ENCODE assay signal across 34 cellular contexts in the genomic region with DNA sequence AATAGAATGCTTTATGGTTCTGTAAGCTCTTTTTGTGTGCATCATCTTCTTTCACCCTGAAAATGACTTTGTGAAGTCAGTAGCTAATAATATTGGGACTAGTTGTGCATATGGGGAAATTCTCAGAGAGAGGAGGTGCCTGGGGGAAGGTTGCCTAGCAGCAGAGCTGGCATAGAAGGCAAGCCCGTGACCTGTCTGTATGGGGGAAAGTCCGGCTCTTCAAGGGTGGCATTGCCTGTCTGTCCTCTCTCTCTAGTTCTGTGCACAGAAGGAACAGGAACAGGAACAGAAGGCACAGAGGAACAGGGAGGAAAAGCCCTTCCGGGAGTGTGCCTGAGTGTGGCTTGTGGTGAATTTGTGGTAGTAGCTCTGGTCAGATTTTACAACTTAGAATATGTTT. TPM values are rescaled to one million over a fixed set of nuclear protein-coding genes. Genes with fewer than 3 reads are reported as not detected.
DNase-seq lines count a peak whose midpoint lies in the region; ATAC-seq and TF ChIP-seq lines count a peak whose summit lies in the region.
"Had no signal": no experiment of that assay in that cellular context is flagged by ENCODE, and none has a peak within 500 bp of the region (broad histone marks: within the 10 kb centered on the region; RNA-seq: fewer than 3 reads in every experiment).

No MANE protein-coding gene starts in this region.

- H3K36me3 ChIP-seq in left lung, result no peaks in the 10 kb centered on the region
- H3K36me3 ChIP-seq: neutrophil, right lobe of liver, spleen, thoracic aorta had no signal

- TF ChIP-seq CTCF in left lung (IDR thresholded peaks at IDR 0.05), result no peak

- DNase-seq in NCI-H510A treated with DMSO at 0.1 percent for 48 hours (lab: John Stamatoyannopoulos, UW) (peak; percentile 23), NCI-H510A (lab: John Stamatoyannopoulos, UW) (no peak), MV-4-11 (lab: John Stamatoyannopoulos, UW) (peak; percentile 71), left lung (no peak), NCI-H128 (lab: John Stamatoyannopoulos, UW; ENCODE audit: unreplicated experiment) (no peak)
- DNase-seq: activated CD4-positive, alpha-beta T cell treated with anti-CD3 and anti-CD28 coated beads, Interleukin-2, amount 10 ng/mL, durations not matched to agents 24 days and 14 days; activated effector memory CD4-positive, alpha-beta T cell treated with Interleukin-2 at 50 U/mL for 16 hours; activated naive CD8-positive, alpha-beta T cell treated with anti-CD3 and anti-CD28 coated beads, Interleukin-2, amount 10 ng/mL, durations not matched to agents 7 days and 5 days; activated T-cell treated with anti-CD3 and anti-CD28 coated beads, Interleukin-2, amount 50 U/mL, for 1 hour; aorta; CD4-positive, alpha-beta T cell; effector CD8-positive, alpha-beta T cell; immature natural killer cell; naive B cell; NCI-H1436; OCI-M1; posterior cingulate gyrus; right lobe of liver; spleen; stimulated activated CD4-positive, alpha-beta T cell treated with anti-CD3 and anti-CD28 coated beads, Interleukin-2, amount 100 ng/mL, for 24 hours; stimulated activated CD8-positive, alpha-beta memory T cell treated with anti-CD3 and anti-CD28 coated beads, Interleukin-4, amount 100 ng/mL, for 48 hours; stimulated activated naive CD8-positive, alpha-beta T cell treated with anti-CD3 and anti-CD28 coated beads, Interleukin-15, amount 100 ng/mL, for 72 hours; T-helper 1 cell had no signal

- no peak overlapping the region for H3K4me3 ChIP-seq in left lung
- H3K4me3 ChIP-seq: coronary artery, GM23338, K562, right lobe of liver, spleen, thoracic aorta had no signal

- no peaks in the 10 kb centered on the region for H3K9me3 ChIP-seq in left lung
- H3K9me3 ChIP-seq: neutrophil, right lobe of liver, spleen, thoracic aorta had no signal

- intact Hi-C loops in left lung (cut with DNase I), result no loop called here

- H3K27me3 ChIP-seq in left lung, result no peaks in the 10 kb centered on the region
- H3K27me3 ChIP-seq: neutrophil, right lobe of liver, spleen had no signal

- no peak overlapping the region for H3K27ac ChIP-seq in left lung
- H3K27ac ChIP-seq: coronary artery, epithelial cell of prostate, neutrophil, right lobe of liver, RWPE1, spleen, thoracic aorta had no signal

- H3K4me1 ChIP-seq in left lung, result no peaks in the 10 kb centered on the region
- H3K4me1 ChIP-seq: right lobe of liver, spleen had no signal

- ATAC-seq in GM18868 (IDR thresholded peaks at IDR 0.05; ENCODE audit: unreplicated experiment) (peak; percentile 85), left lung (peak; percentile 23), GM19324 (IDR thresholded peaks at IDR 0.05; ENCODE audit: low FRiP score, unreplicated experiment) (no peak)
- ATAC-seq: GM23338; K562; right lobe of liver; stimulated activated naive CD8-positive, alpha-beta T cell treated with anti-CD3 and anti-CD28 coated beads, Interleukin-15, amount 100 ng/mL, for 72 hours; WTC11 had no signal

RNA-seq across cellular contexts. Expression of a gene that starts 33.1 kb away (rescaled TPM):
- 1 to 10 TPM in 1 of 2 donors, under 1 TPM in 1; 0.84 to 1.7 TPM for total RNA-seq in left lung
- total RNA-seq: activated CD4-positive, alpha-beta T cell treated with anti-CD3 and anti-CD28 coated beads, Interleukin-2, amount 10 ng/mL, durations not matched to agents 24 days and 14 days; activated CD8-positive, alpha-beta memory T cell treated with anti-CD3 and anti-CD28 coated beads for 36 hours; activated naive CD8-positive, alpha-beta T cell treated with anti-CD3 and anti-CD28 coated beads, Interleukin-2, amount 10 ng/mL, durations not matched to agents 7 days and 5 days; aorta; CD4-positive, alpha-beta T cell; K562; spleen; thoracic aorta had no signal

Comparison
In these comparisons a context has a peak if more than half of its experiments do, and no peak if none do; other contexts are left out.
1. DNase-seq: peak in NCI-H510A treated with DMSO at 0.1 percent for 48 hours (single experiment) and MV-4-11 (single experiment); none in NCI-H510A (single experiment), left lung (0 of 2) and NCI-H128 (single experiment).